In the genomic region with DNA sequence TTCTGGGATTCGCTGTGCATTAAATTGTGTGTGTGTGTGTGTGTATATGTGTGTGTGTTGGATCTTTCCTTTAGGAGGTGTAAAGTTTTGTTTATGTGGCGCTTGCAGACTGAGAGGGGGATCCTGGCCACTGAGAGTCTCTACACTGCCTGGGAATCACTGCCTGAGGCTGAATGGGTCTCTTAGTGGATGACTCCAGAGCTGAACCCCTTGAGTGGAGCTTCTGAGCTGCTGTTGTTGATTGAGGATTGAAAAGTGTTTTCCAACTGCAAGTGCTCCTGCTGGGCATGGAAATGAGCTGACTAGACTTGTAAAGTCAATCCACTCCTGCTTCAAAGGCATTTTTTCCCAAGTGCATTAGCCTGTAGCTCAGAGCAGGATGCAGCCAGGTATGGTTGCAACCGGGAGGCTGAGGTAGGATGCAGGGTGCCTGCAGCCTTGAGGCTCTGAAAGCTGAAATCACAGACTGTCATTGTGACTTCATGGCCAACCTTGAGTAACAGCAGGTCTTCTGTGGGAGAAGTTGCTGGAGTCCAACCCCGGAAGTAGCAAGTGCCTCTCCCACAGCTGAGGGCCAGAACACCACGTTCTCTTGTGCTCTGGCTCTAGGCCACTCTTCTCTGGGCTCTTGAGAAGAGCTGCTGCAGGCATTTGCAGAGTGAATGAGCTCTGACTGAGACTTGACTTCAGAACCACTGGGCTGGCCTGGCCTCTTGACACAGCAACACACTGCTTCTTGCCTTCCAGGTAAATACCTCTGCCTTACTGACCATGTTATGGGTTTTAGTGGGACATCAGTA, we compare ENCODE assay signal across 1 cellular context.
TF ChIP-seq lines count a peak whose summit lies in the region.

A gene with protein sequence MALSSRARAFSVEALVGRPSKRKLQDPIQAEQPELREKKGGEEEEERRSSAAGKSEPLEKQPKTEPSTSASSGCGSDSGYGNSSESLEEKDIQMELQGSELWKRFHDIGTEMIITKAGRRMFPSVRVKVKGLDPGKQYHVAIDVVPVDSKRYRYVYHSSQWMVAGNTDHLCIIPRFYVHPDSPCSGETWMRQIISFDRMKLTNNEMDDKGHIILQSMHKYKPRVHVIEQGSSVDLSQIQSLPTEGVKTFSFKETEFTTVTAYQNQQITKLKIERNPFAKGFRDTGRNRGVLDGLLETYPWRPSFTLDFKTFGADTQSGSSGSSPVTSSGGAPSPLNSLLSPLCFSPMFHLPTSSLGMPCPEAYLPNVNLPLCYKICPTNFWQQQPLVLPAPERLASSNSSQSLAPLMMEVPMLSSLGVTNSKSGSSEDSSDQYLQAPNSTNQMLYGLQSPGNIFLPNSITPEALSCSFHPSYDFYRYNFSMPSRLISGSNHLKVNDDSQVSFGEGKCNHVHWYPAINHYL (plus strand): TSS at position 613 of the 800 bp plus-strand sequence. CDS start 7,517 bp downstream, outside the sequence.

TF ChIP-seq in WTC11, 78 proteins besides CTCF, POLR2A, EP300 and RAD21 (continued from another document):
- TF ChIP-seq, protein P1, sequence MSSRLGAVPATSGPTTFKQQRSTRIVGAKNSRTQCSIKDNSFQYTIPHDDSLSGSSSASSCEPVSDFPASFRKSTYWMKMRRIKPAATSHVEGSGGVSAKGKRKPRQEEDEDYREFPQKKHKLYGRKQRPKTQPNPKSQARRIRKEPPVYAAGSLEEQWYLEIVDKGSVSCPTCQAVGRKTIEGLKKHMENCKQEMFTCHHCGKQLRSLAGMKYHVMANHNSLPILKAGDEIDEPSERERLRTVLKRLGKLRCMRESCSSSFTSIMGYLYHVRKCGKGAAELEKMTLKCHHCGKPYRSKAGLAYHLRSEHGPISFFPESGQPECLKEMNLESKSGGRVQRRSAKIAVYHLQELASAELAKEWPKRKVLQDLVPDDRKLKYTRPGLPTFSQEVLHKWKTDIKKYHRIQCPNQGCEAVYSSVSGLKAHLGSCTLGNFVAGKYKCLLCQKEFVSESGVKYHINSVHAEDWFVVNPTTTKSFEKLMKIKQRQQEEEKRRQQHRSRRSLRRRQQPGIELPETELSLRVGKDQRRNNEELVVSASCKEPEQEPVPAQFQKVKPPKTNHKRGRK (CRISPR knock-in tag; IDR thresholded peaks at IDR 0.05; ENCODE audit: borderline replicate concordance), result no peak
- TF ChIP-seq ZNF423 (CRISPR knock-in tag; IDR thresholded peaks at IDR 0.05), result no peak
- no peak for TF ChIP-seq CREM (CRISPR knock-in tag; IDR thresholded peaks at IDR 0.05)
- no peak for TF ChIP-seq ZNF416 (CRISPR knock-in tag; IDR thresholded peaks at IDR 0.05)
- TF ChIP-seq KAT7 (CRISPR knock-in tag; IDR thresholded peaks at IDR 0.05; ENCODE audit: borderline replicate concordance), result no peak
- no peak for TF ChIP-seq JUN (CRISPR knock-in tag; IDR thresholded peaks at IDR 0.05)
- TF ChIP-seq HMGA2 (CRISPR knock-in tag; IDR thresholded peaks at IDR 0.05), result no peak
- TF ChIP-seq ZNF281 (CRISPR knock-in tag; IDR thresholded peaks at IDR 0.05), result no peak
- TF ChIP-seq PREB (CRISPR knock-in tag; IDR thresholded peaks at IDR 0.05; ENCODE audit: borderline replicate concordance), result no peak
- no peak for TF ChIP-seq FOXJ3 (CRISPR knock-in tag; IDR thresholded peaks at IDR 0.05; ENCODE audit: borderline replicate concordance)
- TF ChIP-seq, protein P2, sequence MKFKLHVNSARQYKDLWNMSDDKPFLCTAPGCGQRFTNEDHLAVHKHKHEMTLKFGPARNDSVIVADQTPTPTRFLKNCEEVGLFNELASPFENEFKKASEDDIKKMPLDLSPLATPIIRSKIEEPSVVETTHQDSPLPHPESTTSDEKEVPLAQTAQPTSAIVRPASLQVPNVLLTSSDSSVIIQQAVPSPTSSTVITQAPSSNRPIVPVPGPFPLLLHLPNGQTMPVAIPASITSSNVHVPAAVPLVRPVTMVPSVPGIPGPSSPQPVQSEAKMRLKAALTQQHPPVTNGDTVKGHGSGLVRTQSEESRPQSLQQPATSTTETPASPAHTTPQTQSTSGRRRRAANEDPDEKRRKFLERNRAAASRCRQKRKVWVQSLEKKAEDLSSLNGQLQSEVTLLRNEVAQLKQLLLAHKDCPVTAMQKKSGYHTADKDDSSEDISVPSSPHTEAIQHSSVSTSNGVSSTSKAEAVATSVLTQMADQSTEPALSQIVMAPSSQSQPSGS (CRISPR knock-in tag; IDR thresholded peaks at IDR 0.05; ENCODE audit: borderline replicate concordance, low read depth), result no peak
- TF ChIP-seq NR1H2 (CRISPR knock-in tag; IDR thresholded peaks at IDR 0.05), result no peak
TF ChIP-seq in WTC11: peak in this region for 0.
